1 cellular context compared by ENCODE assay signal in the genomic region with DNA sequence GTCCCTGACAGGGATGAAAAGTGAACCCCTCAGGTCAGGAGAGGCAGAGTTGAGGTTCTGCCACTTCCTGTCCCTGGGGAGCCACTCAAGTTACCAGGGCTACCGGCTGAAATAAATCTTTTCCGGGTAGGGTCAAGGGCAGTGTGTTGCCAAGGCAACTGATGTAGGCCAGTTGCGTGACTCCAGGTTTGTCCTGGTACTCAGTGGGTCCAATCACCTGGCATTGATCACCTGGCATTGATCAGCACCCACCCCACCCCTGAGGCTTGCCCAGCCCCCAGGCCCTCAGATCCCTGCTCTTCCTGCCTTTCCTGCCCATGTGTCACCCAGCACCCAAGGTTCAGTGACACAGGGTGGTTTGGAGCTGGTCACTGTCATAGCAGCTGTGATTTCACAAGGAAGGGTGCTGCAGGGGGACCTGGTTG.
TF ChIP-seq lines count a peak whose summit lies in the region.

No MANE protein-coding gene starts in this region.

TF ChIP-seq in endothelial cell of umbilical vein, 7 proteins besides CTCF, POLR2A, EP300 and RAD21:
- TF ChIP-seq, protein P1, sequence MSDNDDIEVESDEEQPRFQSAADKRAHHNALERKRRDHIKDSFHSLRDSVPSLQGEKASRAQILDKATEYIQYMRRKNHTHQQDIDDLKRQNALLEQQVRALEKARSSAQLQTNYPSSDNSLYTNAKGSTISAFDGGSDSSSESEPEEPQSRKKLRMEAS (IDR thresholded peaks at IDR 0.05; ENCODE audit: insufficient read depth, insufficient read length): no peak
- TF ChIP-seq MYC (IDR thresholded peaks at IDR 0.05; ENCODE audit: low read depth, low read length) (no peak), JUN (IDR thresholded peaks at IDR 0.05; ENCODE audit: borderline replicate concordance, insufficient read depth, insufficient read length, low read depth) (no peak), FOS (IDR thresholded peaks at IDR 0.05; ENCODE audit: borderline replicate concordance, insufficient read depth, low read length) (no peak), GATA2 (IDR thresholded peaks at IDR 0.05; ENCODE audit: insufficient read depth, insufficient read length, low read depth, low read length) (no peak), EZH2 (IDR thresholded peaks at IDR 0.05; ENCODE audit: borderline replicate concordance, low read depth, low read length, severe bottlenecking) (no peak), POLR2AphosphoS5 (IDR thresholded peaks at IDR 0.05; ENCODE audit: insufficient read depth, low read depth, low read length) (no peak)
